12 cellular contexts compared by ENCODE assay signal in genomic region chr22:30306629-30307016, GRCh38. TPM values are rescaled to one million over a fixed set of nuclear protein-coding genes. Genes with fewer than 3 reads are reported as not detected.
DNase-seq lines count a peak whose midpoint lies in the region; ATAC-seq and TF ChIP-seq lines count a peak whose summit lies in the region.
"Had no signal": no experiment of that assay in that cellular context is flagged by ENCODE, and none has a peak within 500 bp of the region (broad histone marks: within the 10 kb centered on the region; RNA-seq: fewer than 3 reads in every experiment).

No MANE protein-coding gene starts in this region.

- intact Hi-C loops in stomach (cut with DNase I; ENCODE audit: low total_unique reads), result no loop called here

- TF ChIP-seq POLR2A in gastroesophageal sphincter (IDR thresholded peaks at IDR 0.05) (no peak), stomach (IDR thresholded peaks at IDR 0.05) (no peak)

- WGBS in gastroesophageal sphincter (ENCODE audit: low coverage in 1 of 2), 2 donors, result 100% methylated on average over 1 of the region's 1 CpG
- WGBS in stomach, 5 donors, result 68 to 92% (median 77%) methylated on average over 1 of the region's 1 CpG

- ATAC-seq in activated CD8-positive, alpha-beta memory T cell treated with anti-CD3 and anti-CD28 coated beads, Interleukin-2, amount 10 ng/mL, durations not matched to agents 7 days and 5 days, result peak; percentile 27
- peak; percentile 46 to 63 (median 57) for ATAC-seq in T-cell (replicated peaks in 1 of 4)
- no peak for ATAC-seq in gastroesophageal sphincter
- ATAC-seq in HG03439 (IDR thresholded peaks at IDR 0.05; ENCODE audit: unreplicated experiment), result no peak

- H3K27me3 Mint-ChIP-seq in activated CD8-positive, alpha-beta memory T cell treated with anti-CD3 and anti-CD28 coated beads, Interleukin-2, amount 10 ng/mL, durations not matched to agents 7 days and 5 days, result no peaks in the 10 kb centered on the region
- no peaks in the 10 kb centered on the region for H3K27me3 Mint-ChIP-seq in T-cell

- H3K4me1 ChIP-seq in gastroesophageal sphincter (peaks cover 33 to 100% (median 86%) of the 10 kb centered on the region in 3 donors), stomach (peaks cover 100% of the 10 kb centered on the region in 4 donors)

- H3K9me3 ChIP-seq in gastroesophageal sphincter, result no peaks in the 10 kb centered on the region
- H3K9me3 ChIP-seq in stomach, result no peaks in the 10 kb centered on the region

- H3K27ac ChIP-seq in gastroesophageal sphincter (peak overlapping the region in 3 of 4 donors; percentile 75 to 93 (median 80)), stomach (peak overlapping the region; percentile 53 to 94 (median 86))

- H3K4me1 Mint-ChIP-seq in activated CD8-positive, alpha-beta memory T cell treated with anti-CD3 and anti-CD28 coated beads, Interleukin-2, amount 10 ng/mL, durations not matched to agents 7 days and 5 days, result peaks cover 96% of the 10 kb centered on the region
- H3K4me1 Mint-ChIP-seq in T-cell, result peaks cover 99 to 100% (median 99%) of the 10 kb centered on the region in 3 donors

- no peak for DNase-seq in activated CD8-positive, alpha-beta memory T cell treated with anti-CD3 and anti-CD28 coated beads, Interleukin-2, amount 10 ng/mL, durations not matched to agents 7 days and 5 days
- DNase-seq in activated CD8-positive, alpha-beta memory T cell treated with anti-CD3 and anti-CD28 coated beads, Interleukin-2, amount 50 U/mL, for 48 hours, result no peak
- DNase-seq in T-cell (peak in 4 of 34 experiments; percentile 28 to 39 (median 33)), stomach (no peak), hippocampal formation (lab: John Stamatoyannopoulos, UW) (no peak), NCI-H2081 (lab: John Stamatoyannopoulos, UW) (no peak)
- DNase-seq: NCI-H1417 treated with DMSO at 0.1 percent for 48 hours had no signal

- TF ChIP-seq CTCF in gastroesophageal sphincter (IDR thresholded peaks at IDR 0.05), result no peak
- TF ChIP-seq CTCF in stomach (IDR thresholded peaks at IDR 0.05), result no peak

- TF ChIP-seq EP300 in gastroesophageal sphincter (IDR thresholded peaks at IDR 0.05) (no peak), stomach (IDR thresholded peaks at IDR 0.05) (no peak)

- H3K4me3 Mint-ChIP-seq in activated CD8-positive, alpha-beta memory T cell treated with anti-CD3 and anti-CD28 coated beads, Interleukin-2, amount 10 ng/mL, durations not matched to agents 7 days and 5 days, result peak overlapping the region; percentile 74
- H3K4me3 Mint-ChIP-seq in T-cell, result peak overlapping the region; percentile 73 to 77 (median 75)

- H3K4me3 ChIP-seq in gastroesophageal sphincter, result no peak overlapping the region
- H3K4me3 ChIP-seq in stomach, result no peak overlapping the region

- CTCF ChIA-PET in activated CD8-positive, alpha-beta memory T cell treated with anti-CD3 and anti-CD28 coated beads, Interleukin-2, amount 10 ng/mL, durations not matched to agents 7 days and 5 days (lab: Charles Lee), result interaction anchor here (0.8 to 15.0 kb wide), 8 partner anchors 8 to 85 kb away, joined by 3 to 167 read pairs (median 4); partner anchors contain the start of genes CASTOR1 and RNF215
- CTCF ChIA-PET in T-cell (lab: Charles Lee), result interaction anchor here in 1 of 2 donors (0.9 to 2.1 kb wide), 4 partner anchors 16 to 50 kb away, joined by 3 to 7 read pairs (median 6); partner anchors contain the start of genes CASTOR1, CCDC157 and SF3A1

- peaks cover 26% of the 10 kb centered on the region for H3K36me3 Mint-ChIP-seq in activated CD8-positive, alpha-beta memory T cell treated with anti-CD3 and anti-CD28 coated beads, Interleukin-2, amount 10 ng/mL, durations not matched to agents 7 days and 5 days
- H3K36me3 Mint-ChIP-seq in T-cell, result peaks cover 22% of the 10 kb centered on the region

- H3K27ac Mint-ChIP-seq in activated CD8-positive, alpha-beta memory T cell treated with anti-CD3 and anti-CD28 coated beads, Interleukin-2, amount 10 ng/mL, durations not matched to agents 7 days and 5 days, result peak overlapping the region; percentile 88
- H3K27ac Mint-ChIP-seq in T-cell, result peak overlapping the region; percentile 98 to 99

- H3K27me3 ChIP-seq in gastroesophageal sphincter (no peaks in the 10 kb centered on the region), stomach (no peaks in the 10 kb centered on the region)

- H3K9me3 Mint-ChIP-seq in activated CD8-positive, alpha-beta memory T cell treated with anti-CD3 and anti-CD28 coated beads, Interleukin-2, amount 10 ng/mL, durations not matched to agents 7 days and 5 days (ENCODE audit: low read depth), result no peaks in the 10 kb centered on the region
- H3K9me3 Mint-ChIP-seq in T-cell, result no peaks in the 10 kb centered on the region

- peaks cover 0 to 23% of the 10 kb centered on the region in 2 donors for H3K36me3 ChIP-seq in gastroesophageal sphincter
- peaks cover 0 to 25% (median 16%) of the 10 kb centered on the region in 4 donors for H3K36me3 ChIP-seq in stomach

- POLR2A ChIA-PET in T-cell (lab: Charles Lee), result interaction anchor here (0.6 to 1.0 kb wide), 5 partner anchors 10 to 117 kb away, joined by 3 to 5 read pairs (median 4); partner anchors contain the start of gene TBC1D10A (in 1 of the 2)

RNA-seq across cellular contexts. Expression of gene CASTOR1, which starts 17.3 kb away (rescaled TPM):
- 10 to 100 TPM in 1 of 2 experiments, 1 to 10 TPM in 1; 8.7 to 10.2 TPM for total RNA-seq in activated CD8-positive, alpha-beta memory T cell treated with anti-CD3 and anti-CD28 coated beads, Interleukin-2, amount 10 ng/mL, durations not matched to agents 7 days and 5 days
- total RNA-seq in T-cell, result 10 to 100 TPM; 12.8 to 21.9 (median 16.1) TPM
- total RNA-seq in gastroesophageal sphincter, result 10 to 100 TPM; 12.9 to 17.1 (median 16.2) TPM
- 10 to 100 TPM in 1 of 5 donors, 1 to 10 TPM in 4; 1.2 to 57.8 (median 3.7) TPM for total RNA-seq in stomach
- polyA plus RNA-seq in stomach, result 10 to 100 TPM in 1 of 3 donors, 1 to 10 TPM in 2; 6.6 to 17.0 (median 7.3) TPM

RNA-seq across cellular contexts. Expression of gene TBC1D10A, which starts 20.1 kb away (rescaled TPM):
- 10 to 100 TPM; 32.2 to 48.1 TPM for total RNA-seq in activated CD8-positive, alpha-beta memory T cell treated with anti-CD3 and anti-CD28 coated beads, Interleukin-2, amount 10 ng/mL, durations not matched to agents 7 days and 5 days
- total RNA-seq in T-cell (10 to 100 TPM; 56.2 to 84.3 (median 82.3) TPM), gastroesophageal sphincter (10 to 100 TPM; 25.3 to 30.8 (median 26.0) TPM), stomach (10 to 100 TPM in 3 of 5 donors, 1 to 10 TPM in 2; 2.2 to 23.2 (median 16.3) TPM)
- 10 to 100 TPM; 14.2 to 24.5 (median 20.3) TPM for polyA plus RNA-seq in stomach

RNA-seq across cellular contexts. Expression of gene OSM, which starts 40.0 kb away (rescaled TPM):
- 100 to 1,000 TPM; 122 to 141 TPM for total RNA-seq in activated CD8-positive, alpha-beta memory T cell treated with anti-CD3 and anti-CD28 coated beads, Interleukin-2, amount 10 ng/mL, durations not matched to agents 7 days and 5 days
- 10 to 100 TPM in 2 of 5 donors, 1 to 10 TPM in 3; 5.9 to 16.5 (median 7.4) TPM for total RNA-seq in T-cell
- 1 to 10 TPM in 2 of 4 donors, not detected in 2; 4.1 to 7.7 TPM for total RNA-seq in gastroesophageal sphincter
- 1 to 10 TPM in 1 of 5 donors, not detected in 4; 1.3 TPM for total RNA-seq in stomach
- polyA plus RNA-seq in stomach, result 10 to 100 TPM in 1 of 3 donors, 1 to 10 TPM in 1, under 1 TPM in 1; 0.33 to 22.7 (median 1.1) TPM
- total RNA-seq: A673, endothelial cell of umbilical vein, renal cortical epithelial cell had no signal
- polyA plus RNA-seq: endothelial cell of umbilical vein had no signal

RNA-seq across cellular contexts. Expression of gene SF3A1, which starts 50.1 kb away (rescaled TPM):
- total RNA-seq in activated CD8-positive, alpha-beta memory T cell treated with anti-CD3 and anti-CD28 coated beads, Interleukin-2, amount 10 ng/mL, durations not matched to agents 7 days and 5 days, result 100 to 1,000 TPM; 214 to 267 TPM
- 100 to 1,000 TPM; 272 to 323 (median 292) TPM for total RNA-seq in T-cell
- total RNA-seq in gastroesophageal sphincter, result 10 to 100 TPM; 46.1 to 80.8 (median 63.7) TPM
- total RNA-seq in stomach, result 100 to 1,000 TPM in 1 of 5 donors, 10 to 100 TPM in 4; 30.3 to 316 (median 38.8) TPM
- polyA plus RNA-seq in stomach, result 10 to 100 TPM; 13.6 to 15.6 (median 15.0) TPM

RNA-seq across cellular contexts. Expression of gene CCDC157, which starts 50.2 kb away (rescaled TPM):
- total RNA-seq in activated CD8-positive, alpha-beta memory T cell treated with anti-CD3 and anti-CD28 coated beads, Interleukin-2, amount 10 ng/mL, durations not matched to agents 7 days and 5 days, result 1 to 10 TPM; 4.9 to 6.2 TPM
- total RNA-seq in T-cell (10 to 100 TPM in 1 of 5 donors, 1 to 10 TPM in 4; 4.6 to 10.9 (median 5.1) TPM), gastroesophageal sphincter (1 to 10 TPM in 3 of 4 donors, under 1 TPM in 1; 0.99 to 1.9 (median 1.5) TPM), stomach (1 to 10 TPM in 3 of 5 donors, under 1 TPM in 1, not detected in 1; 0.73 to 9.0 (median 3.0) TPM)
- 1 to 10 TPM; 1.7 to 3.7 (median 1.9) TPM for polyA plus RNA-seq in stomach

Comparison
In these comparisons a context has a peak if more than half of its experiments do, and no peak if none do; other contexts are left out.
1. ATAC-seq: peak in activated CD8-positive, alpha-beta memory T cell treated with anti-CD3 and anti-CD28 coated beads, Interleukin-2, amount 10 ng/mL, durations not matched to agents 7 days and 5 days (single experiment) and T-cell (4 of 4); none in gastroesophageal sphincter (single experiment) and HG03439 (single experiment).
2. RNA of gene OSM, which starts 40.0 kb away (total RNA-seq): 122 to 141 TPM in activated CD8-positive, alpha-beta memory T cell treated with anti-CD3 and anti-CD28 coated beads, Interleukin-2, amount 10 ng/mL, durations not matched to agents 7 days and 5 days; 5.9 to 16.5 TPM in T-cell, 4.1 to 7.7 TPM in gastroesophageal sphincter and 1.3 TPM in stomach; every median in the first group is over 4 times any median in the second.